Comparison of ENCODE assay signal across 14 cellular contexts in genomic region chr2:74259191-74259590, GRCh38.
DNase-seq lines count a peak whose midpoint lies in the region; ATAC-seq and TF ChIP-seq lines count a peak whose summit lies in the region.
"Had no signal": no experiment of that assay in that cellular context is flagged by ENCODE, and none has a peak within 500 bp of the region (broad histone marks: within the 10 kb centered on the region; RNA-seq: fewer than 3 reads in every experiment).

No MANE protein-coding gene starts in this region.

- POLR2A ChIA-PET in HEK293 (lab: Yijun Ruan, JAX): no interaction called here

- no peak overlapping the region for H3K4me3 ChIP-seq in BE2C (ENCODE audit: low read depth, low read length)
- no peak overlapping the region for H3K4me3 ChIP-seq in HEK293 (ENCODE audit: low read depth, low read length)
- no peak overlapping the region for H3K4me3 ChIP-seq in SJCRH30

- no peaks in the 10 kb centered on the region for H3K4me1 ChIP-seq in BE2C
- no peaks in the 10 kb centered on the region for H3K4me1 ChIP-seq in HEK293 (ENCODE audit: control insufficient read depth, insufficient read depth, low read length)
- H3K4me1 ChIP-seq in SJCRH30: no peaks in the 10 kb centered on the region
- H3K4me1 ChIP-seq: Caco-2 had no signal

- no peak for ATAC-seq in GM18907 (IDR thresholded peaks at IDR 0.05; ENCODE audit: unreplicated experiment)
- ATAC-seq: HCT116 had no signal

- H3K9me3 ChIP-seq in BE2C: no peaks in the 10 kb centered on the region
- no peaks in the 10 kb centered on the region for H3K9me3 ChIP-seq in HEK293 (ENCODE audit: control insufficient read depth, insufficient read depth, low read depth, low read length)
- no peaks in the 10 kb centered on the region for H3K9me3 ChIP-seq in SJCRH30 (replicated peaks)
- H3K9me3 ChIP-seq: Caco-2 had no signal

- H3K36me3 ChIP-seq in BE2C: no peaks in the 10 kb centered on the region
- H3K36me3 ChIP-seq in HEK293 (ENCODE audit: control insufficient read depth in 2 of 2, insufficient read depth in 1 of 2, low read length in 2 of 2): no peaks in the 10 kb centered on the region
- no peaks in the 10 kb centered on the region for H3K36me3 ChIP-seq in SJCRH30

- CTCF ChIA-PET in HEK293 (lab: Yijun Ruan, JAX): interaction anchor here (2.0 kb wide), 1 partner anchor 9 kb away, joined by 8 read pairs; no protein-coding TSS in a partner anchor

- DNase-seq in BE2C (peak; percentile 22), SJCRH30 (peak; percentile 37 to 60), myocyte (ENCODE audit: low read depth) (peak; percentile 24), NCI-H2107 treated with DMSO at 0.1 percent for 48 hours (lab: John Stamatoyannopoulos, UW; ENCODE audit: unreplicated experiment) (no peak)
- DNase-seq in activated CD4-positive, alpha-beta T cell treated with anti-CD3 and anti-CD28 coated beads for 4 hours: no peak
- DNase-seq: ACHN; Caco-2; CD4-positive, alpha-beta T cell; GOT3; IMR-90 had no signal

- H3K27ac ChIP-seq in HEK293 (ENCODE audit: extremely low read depth, low read depth, low read length): no peak overlapping the region
- H3K27ac ChIP-seq in SJCRH30: no peak overlapping the region
- H3K27ac ChIP-seq: C4-2B had no signal

- TF ChIP-seq CTCF in BE2C (IDR thresholded peaks at IDR 0.05; ENCODE audit: low read depth, low read length) (no peak), HEK293 (tag by site-specific recombination; IDR thresholded peaks at IDR 0.05) (no peak)

- H3K27me3 ChIP-seq in BE2C (no peaks in the 10 kb centered on the region), SJCRH30 (peaks cover 4% of the 10 kb centered on the region)

TF ChIP-seq in HEK293, 187 proteins besides CTCF, POLR2A, EP300 and RAD21:
- TF ChIP-seq ZNF777 (tag by site-specific recombination; IDR thresholded peaks at IDR 0.05; ENCODE audit: borderline replicate concordance) (no peak), GLIS1 (tag by site-specific recombination; IDR thresholded peaks at IDR 0.05) (peak; percentile 36; the same call in 1 of the 2 replicates)
TF ChIP-seq in HEK293: peak in this region for 1.

Comparison
In these comparisons a context has a peak if more than half of its experiments do, and no peak if none do; other contexts are left out.
1. DNase-seq: peak in BE2C (single experiment), SJCRH30 (2 of 2) and myocyte (single experiment); none in activated CD4-positive, alpha-beta T cell treated with anti-CD3 and anti-CD28 coated beads for 4 hours (0 of 2) and NCI-H2107 treated with DMSO at 0.1 percent for 48 hours (single experiment).